24 cellular contexts compared by ENCODE assay signal in the genomic region with DNA sequence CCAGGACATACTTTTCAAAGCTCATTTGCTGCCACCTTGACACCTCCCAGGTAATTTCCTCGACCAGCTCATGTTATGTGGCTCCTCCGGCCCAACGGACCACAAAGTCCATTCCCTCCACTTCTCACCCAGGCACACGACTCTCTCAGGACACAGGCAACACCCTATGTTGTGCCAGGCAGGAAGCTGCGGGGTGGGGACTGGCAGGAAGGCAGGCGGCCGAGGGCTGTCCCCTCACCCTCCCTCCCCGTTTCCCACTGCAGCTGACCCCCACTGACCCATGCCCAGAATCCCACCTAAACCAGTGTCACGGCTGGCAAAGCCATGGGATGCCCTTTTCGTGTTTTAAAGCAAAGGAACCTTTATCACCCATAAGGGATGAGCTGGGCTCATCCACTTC.
"Had no signal": no experiment of that assay in that cellular context is flagged by ENCODE, and none has a peak within 500 bp of the region (broad histone marks: within the 10 kb centered on the region; RNA-seq: fewer than 3 reads in every experiment).

No MANE protein-coding gene starts in this region.

- H3K9me3 ChIP-seq: esophagus muscularis mucosa, right lobe of liver, thoracic aorta, tibial nerve, upper lobe of right lung, uterus had no signal

- H3K4me1 Mint-ChIP-seq: naive thymus-derived CD8-positive, alpha-beta T cell had no signal

- H3K36me3 ChIP-seq: esophagus muscularis mucosa, right lobe of liver, thoracic aorta, tibial nerve, upper lobe of right lung, uterus had no signal

- H3K27ac ChIP-seq: dorsolateral prefrontal cortex, parathyroid adenoma, right lobe of liver, thoracic aorta, upper lobe of right lung had no signal

- H3K4me3 Mint-ChIP-seq: endodermal cell; immature natural killer cell; naive thymus-derived CD8-positive, alpha-beta T cell; nephron progenitor cell; stimulated activated naive B cell treated with anti-CD40 and anti-IgM and Interleukin-4, amounts not matched to agents 10 μg/mL and 1 μg/mL and 100 μg/mL, for 72 hours; stimulated activated naive CD8-positive, alpha-beta T cell treated with anti-CD3 and anti-CD28 coated beads, Interleukin-15, Interleukin-2, amounts not matched to agents 100 ng/mL and 50 ng/mL, for 24 hours had no signal

- H3K9ac ChIP-seq: parathyroid adenoma had no signal

- H3K4me3 ChIP-seq: dorsolateral prefrontal cortex, esophagus muscularis mucosa, right lobe of liver, thoracic aorta, tibial nerve, upper lobe of right lung, uterus had no signal

- DNase-seq: dorsolateral prefrontal cortex; effector CD4-positive, alpha-beta T cell; endodermal cell; foreskin melanocyte; hypothalamus; immature natural killer cell; kidney glomerular epithelial cell; left colon; naive thymus-derived CD8-positive, alpha-beta T cell; nephron progenitor cell; occipital lobe; right lobe of liver; small intestine; stimulated activated CD4-positive, alpha-beta T cell treated with anti-CD3 and anti-CD28 coated beads, Interleukin-15, amount 100 ng/mL, for 24 hours; stimulated activated CD4-positive, alpha-beta T cell treated with anti-CD3 and anti-CD28 coated beads, Interleukin-2, amount 100 ng/mL, for 48 hours; stimulated activated naive B cell treated with anti-CD40 and anti-IgM and Interleukin-4, amounts not matched to agents 10 μg/mL and 1 μg/mL and 100 μg/mL, for 72 hours; upper lobe of right lung; uterus had no signal

- H3K36me3 Mint-ChIP-seq: immature natural killer cell; naive thymus-derived CD8-positive, alpha-beta T cell; stimulated activated naive B cell treated with anti-CD40 and anti-IgM and Interleukin-4, amounts not matched to agents 10 μg/mL and 1 μg/mL and 100 μg/mL, for 72 hours had no signal

- ATAC-seq: left colon; naive thymus-derived CD8-positive, alpha-beta T cell; stimulated activated naive B cell treated with anti-CD40 and anti-IgM and Interleukin-4, amounts not matched to agents 10 μg/mL and 1 μg/mL and 100 μg/mL, for 72 hours; upper lobe of right lung had no signal

- H3K9me3 Mint-ChIP-seq: endodermal cell; immature natural killer cell; naive thymus-derived CD8-positive, alpha-beta T cell; nephron progenitor cell; stimulated activated naive B cell treated with anti-CD40 and anti-IgM and Interleukin-4, amounts not matched to agents 10 μg/mL and 1 μg/mL and 100 μg/mL, for 72 hours; stimulated activated naive CD8-positive, alpha-beta T cell treated with anti-CD3 and anti-CD28 coated beads, Interleukin-15, Interleukin-2, amounts not matched to agents 100 ng/mL and 50 ng/mL, for 24 hours had no signal

- H3K27me3 ChIP-seq: dorsolateral prefrontal cortex, esophagus muscularis mucosa, right lobe of liver, upper lobe of right lung, uterus had no signal

- H3K79me2 ChIP-seq: parathyroid adenoma had no signal

- H3K4me1 ChIP-seq: esophagus muscularis mucosa, parathyroid adenoma, right lobe of liver, tibial nerve, upper lobe of right lung, uterus had no signal

- H2AFZ ChIP-seq: parathyroid adenoma had no signal

- H3K27ac Mint-ChIP-seq: endodermal cell; immature natural killer cell; progenitor cell of endocrine pancreas; stimulated activated naive B cell treated with anti-CD40 and anti-IgM and Interleukin-4, amounts not matched to agents 10 μg/mL and 1 μg/mL and 100 μg/mL, for 72 hours; stimulated activated naive CD8-positive, alpha-beta T cell treated with anti-CD3 and anti-CD28 coated beads, Interleukin-15, Interleukin-2, amounts not matched to agents 100 ng/mL and 50 ng/mL, for 24 hours had no signal

- H3K27me3 Mint-ChIP-seq: stimulated activated naive CD8-positive, alpha-beta T cell treated with anti-CD3 and anti-CD28 coated beads, Interleukin-15, Interleukin-2, amounts not matched to agents 100 ng/mL and 50 ng/mL, for 24 hours had no signal
